In the genomic region with DNA sequence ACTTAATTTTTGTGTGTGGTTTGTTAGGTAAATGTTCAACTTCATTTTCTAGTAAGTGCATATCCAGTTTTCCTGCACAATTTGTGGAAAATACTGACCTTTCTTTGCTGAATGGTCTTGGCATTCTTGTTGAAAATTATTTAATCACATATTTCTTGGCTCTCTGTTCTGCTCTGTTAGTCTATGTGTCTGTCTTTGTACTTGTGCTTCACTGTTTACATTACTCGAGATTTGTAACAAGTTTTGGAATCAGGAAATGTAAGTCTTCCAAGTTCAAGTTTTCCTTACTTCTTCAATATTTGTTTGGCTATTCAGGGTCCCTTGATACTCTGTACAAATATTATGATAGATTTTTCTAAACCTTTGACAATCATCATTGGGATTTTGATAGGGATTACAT, we compare ENCODE assay signal across 26 cellular contexts.
"Had no signal": no experiment of that assay in that cellular context is flagged by ENCODE, and none has a peak within 500 bp of the region (broad histone marks: within the 10 kb centered on the region; RNA-seq: fewer than 3 reads in every experiment).

No MANE protein-coding gene starts in this region.

- H3K4me3 ChIP-seq: left ventricle myocardium inferior, lung, pancreas, prostate gland, skin epidermis, spleen, suprapubic skin, thoracic aorta, tibial artery, upper lobe of right lung had no signal

- DNase-seq: hypothalamus; immature natural killer cell; kidney; left colon; left ventricle myocardium inferior; mesendoderm; naive B cell; natural killer cell; nucleus accumbens; pancreas; posterior cingulate gyrus; retina; right cardiac atrium; spleen; stimulated activated CD4-positive, alpha-beta T cell treated with anti-CD3 and anti-CD28 coated beads, Interleukin-4, amount 100 ng/mL, for 24 hours; stimulated activated naive CD4-positive, alpha-beta T cell; tibial artery; trophoblast cell; upper lobe of right lung had no signal

- H3K27ac ChIP-seq: left ventricle myocardium inferior, pancreas, prostate gland, skin epidermis, spleen, suprapubic skin, thoracic aorta, tibial artery, upper lobe of right lung had no signal

- H3K9me3 ChIP-seq: left ventricle myocardium inferior, pancreas, prostate gland, suprapubic skin, thoracic aorta, tibial artery, upper lobe of right lung had no signal

- H3K4me1 ChIP-seq: left ventricle myocardium inferior, pancreas, prostate gland, spleen, suprapubic skin, tibial artery, upper lobe of right lung had no signal

- H3K36me3 ChIP-seq: left ventricle myocardium inferior, pancreas, prostate gland, spleen, suprapubic skin, thoracic aorta, tibial artery, upper lobe of right lung had no signal

- ATAC-seq: left colon; natural killer cell; sciatic nerve; stimulated activated effector memory CD8-positive, alpha-beta T cell treated with anti-CD3 and anti-CD28 coated beads, Interleukin-12 subunit alpha, Interleukin-12 subunit beta, amount 100 ng/mL, for 72 hours; upper lobe of right lung had no signal

- H3K27me3 ChIP-seq: pancreas, spleen, suprapubic skin, tibial artery, upper lobe of right lung had no signal
